In the genomic region with DNA sequence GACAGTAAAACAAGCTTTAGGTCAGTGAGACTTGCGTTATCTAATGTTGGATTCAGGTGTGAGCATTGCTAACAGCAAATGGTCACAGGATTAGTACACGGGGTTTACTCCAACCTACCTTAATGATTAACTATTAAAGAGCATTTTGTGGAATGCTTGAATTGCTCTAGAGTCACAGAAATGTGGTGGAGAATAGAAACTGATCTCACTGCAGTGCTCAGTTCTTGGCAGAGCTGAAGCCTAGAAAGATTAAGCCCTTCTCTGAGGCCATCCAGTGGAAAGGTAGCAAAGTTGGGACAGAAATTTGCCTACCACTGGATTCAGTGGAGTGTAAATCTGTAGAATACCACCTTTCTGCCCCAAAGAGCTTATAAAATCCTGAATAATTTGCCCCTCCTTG, we compare ENCODE assay signal across 16 cellular contexts.
"Had no signal": no experiment of that assay in that cellular context is flagged by ENCODE, and none has a peak within 500 bp of the region (broad histone marks: within the 10 kb centered on the region; RNA-seq: fewer than 3 reads in every experiment).

No MANE protein-coding gene starts in this region.

- H3K9me3 ChIP-seq: esophagus squamous epithelium, mucosa of descending colon, right lobe of liver, spleen, stomach, testis had no signal

- H3K9me3 Mint-ChIP-seq: activated B cell treated with CpG ODN at 0.5 μM for 24 hours; activated naive CD4-positive, alpha-beta T cell treated with anti-CD3 and anti-CD28 coated beads, Interleukin-2, amount 50 U/mL, for 72 hours; activated T-cell treated with anti-CD3 and anti-CD28 coated beads, Interleukin-2, amount 50 U/mL, for 4 hours; natural killer cell treated with Interleukin-12 subunit alpha and Interleukin-12 subunit beta and Interleukin-15 and Interleukin-18, amount 100 ng/mL, for 72 hours had no signal

- H3K27ac ChIP-seq: coronary artery, esophagus squamous epithelium, right lobe of liver, spleen, stomach, testis had no signal

- H3K27me3 ChIP-seq: esophagus squamous epithelium, right lobe of liver, spleen, stomach, testis had no signal

- DNase-seq: activated B cell treated with CpG ODN at 0.5 μM for 24 hours; activated CD4-positive, alpha-beta T cell treated with anti-CD3 and anti-CD28 coated beads for 48 hours; activated CD8-positive, alpha-beta T cell treated with anti-CD3 and anti-CD28 coated beads for 36 hours; activated gamma-delta T cell; activated T-cell treated with anti-CD3 and anti-CD28 coated beads, Interleukin-2, amount 50 U/mL, for 4 hours; esophagus squamous epithelium; glutamatergic neuron; mucosa of descending colon; nucleus accumbens; right lobe of liver; spleen; stomach; testis had no signal

- H3K4me1 ChIP-seq: esophagus squamous epithelium, right lobe of liver, stomach, testis had no signal

- H3K27me3 Mint-ChIP-seq: activated B cell treated with CpG ODN at 0.5 μM for 24 hours; activated CD8-positive, alpha-beta T cell treated with anti-CD3 and anti-CD28 coated beads for 36 hours; natural killer cell treated with Interleukin-12 subunit alpha and Interleukin-12 subunit beta and Interleukin-15 and Interleukin-18, amount 100 ng/mL, for 72 hours had no signal

- H3K27ac Mint-ChIP-seq: activated B cell treated with CpG ODN at 0.5 μM for 24 hours; activated CD8-positive, alpha-beta T cell treated with anti-CD3 and anti-CD28 coated beads for 36 hours had no signal

- H3K4me3 Mint-ChIP-seq: activated B cell treated with CpG ODN at 0.5 μM for 24 hours; activated CD8-positive, alpha-beta T cell treated with anti-CD3 and anti-CD28 coated beads for 36 hours; activated T-cell treated with anti-CD3 and anti-CD28 coated beads, Interleukin-2, amount 50 U/mL, for 4 hours; natural killer cell treated with Interleukin-12 subunit alpha and Interleukin-12 subunit beta and Interleukin-15 and Interleukin-18, amount 100 ng/mL, for 72 hours had no signal

- ATAC-seq: activated CD8-positive, alpha-beta T cell treated with anti-CD3 and anti-CD28 coated beads for 36 hours; activated naive CD4-positive, alpha-beta T cell treated with anti-CD3 and anti-CD28 coated beads, Interleukin-2, amount 50 U/mL, for 72 hours; activated T-cell treated with anti-CD3 and anti-CD28 coated beads, Interleukin-2, amount 50 U/mL, for 4 hours; mucosa of descending colon; right lobe of liver had no signal

- H3K4me3 ChIP-seq: coronary artery, esophagus squamous epithelium, mucosa of descending colon, right lobe of liver, spleen, stomach, testis had no signal
